ENCODE assay signal across 8 cellular contexts in the genomic region with DNA sequence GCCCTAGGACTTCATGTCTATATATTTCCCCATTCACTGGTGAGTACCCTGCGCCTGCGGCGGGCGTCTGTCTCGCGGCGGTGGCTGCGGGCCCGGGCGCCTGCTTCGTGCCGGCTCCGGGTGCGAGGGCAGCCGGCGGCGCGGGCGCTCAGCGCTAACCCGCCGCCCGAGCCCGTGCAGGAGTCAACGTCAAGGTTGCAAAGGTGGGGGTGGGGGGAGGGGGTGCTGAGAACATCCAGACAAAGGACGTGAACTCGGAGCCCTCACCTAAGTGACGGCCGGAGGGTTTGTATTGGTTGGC. TPM values are rescaled to one million over a fixed set of nuclear protein-coding genes. Genes with fewer than 3 reads are reported as not detected.
DNase-seq lines count a peak whose midpoint lies in the region; ATAC-seq, FAIRE-seq and TF ChIP-seq lines count a peak whose summit lies in the region.

No MANE protein-coding gene starts in this region.

- 1% methylated on average over 29 of the region's 29 CpGs for WGBS in ectodermal cell, 2 experiments

- H3K27me3 Mint-ChIP-seq in naive B cell: no peaks in the 10 kb centered on the region

- H3K27me3 ChIP-seq in Peyer's patch (no peaks in the 10 kb centered on the region), ectodermal cell (ENCODE audit: control insufficient read depth, insufficient read depth, low read length, poor library complexity, severe bottlenecking) (peaks cover 53% of the 10 kb centered on the region)

- H3K4me1 Mint-ChIP-seq in naive B cell: peaks cover 45 to 56% (median 51%) of the 10 kb centered on the region in 3 donors

- H3K36me3 ChIP-seq in Peyer's patch: no peaks in the 10 kb centered on the region
- no peaks in the 10 kb centered on the region for H3K36me3 ChIP-seq in ectodermal cell (ENCODE audit: control insufficient read depth, insufficient read depth, low read length)

- TF ChIP-seq CTCF in Peyer's patch (IDR thresholded peaks at IDR 0.05): no peak

- peak overlapping the region; percentile 95 to 99 (median 97) for H3K4me3 Mint-ChIP-seq in naive B cell

- no peak for FAIRE-seq in RCC 7860 (lab: Jason Lieb, UNC)

- ATAC-seq in naive B cell (ENCODE audit: low read depth in 2 of 2) (peak; percentile 29), GM21367 (IDR thresholded peaks at IDR 0.05; ENCODE audit: unreplicated experiment) (no peak)

- DNase-seq in stimulated activated CD4-positive, alpha-beta T cell treated with anti-CD3 and anti-CD28 coated beads, Interleukin-15, amount 100 ng/mL, for 48 hours (ENCODE audit: low read depth in 2 of 2): peak; percentile 49 to 63
- DNase-seq in stimulated activated CD4-positive, alpha-beta T cell treated with anti-CD3 and anti-CD28 coated beads, Interleukin-15, amount 100 ng/mL, for 24 hours: no peak
- DNase-seq in Peyer's patch (no peak), naive B cell (no peak), RCC 7860 (ENCODE audit: low spot score) (no peak), NCI-H1092 treated with DMSO at 0.1 percent for 48 hours (lab: John Stamatoyannopoulos, UW) (no peak)

- H3K4me1 ChIP-seq in Peyer's patch (peaks cover 0 to 10% (median 7%) of the 10 kb centered on the region in 4 donors), ectodermal cell (ENCODE audit: control insufficient read depth, insufficient read depth, low read length) (peaks cover 7% of the 10 kb centered on the region)

- no peaks in the 10 kb centered on the region for H3K9me3 Mint-ChIP-seq in naive B cell

- H3K4me3 ChIP-seq in Peyer's patch (peak overlapping the region; percentile 66 to 92 (median 73)), ectodermal cell (ENCODE audit: insufficient read depth, low read depth, low read length) (peak overlapping the region; percentile 47)

- peak overlapping the region; percentile 93 to 98 (median 97) for H3K27ac Mint-ChIP-seq in naive B cell

- no peaks in the 10 kb centered on the region for H3K9me3 ChIP-seq in Peyer's patch
- H3K9me3 ChIP-seq in ectodermal cell (ENCODE audit: control insufficient read depth, low read length): no peaks in the 10 kb centered on the region

- H3K27ac ChIP-seq in Peyer's patch: peak overlapping the region; percentile 89 to 100 (median 94)
- H3K27ac ChIP-seq in ectodermal cell (ENCODE audit: insufficient read depth, low read depth, low read length, poor library complexity, severe bottlenecking): no peak overlapping the region

- peaks cover 14% of the 10 kb centered on the region in 2 donors for H3K36me3 Mint-ChIP-seq in naive B cell

- no peak for TF ChIP-seq POLR2A in Peyer's patch (IDR thresholded peaks at IDR 0.05)

RNA-seq across cellular contexts. Expression of gene LBH, which starts 0.3 kb away (rescaled TPM):
- total RNA-seq in Peyer's patch: 10 to 100 TPM; 10.9 to 44.6 (median 14.8) TPM
- polyA plus RNA-seq in ectodermal cell (2013, experiment 1 of 4): 2.9 TPM
- 2.6 TPM for polyA plus RNA-seq in ectodermal cell (2013, experiment 2 of 4)
- polyA plus RNA-seq in ectodermal cell (2013, experiment 3 of 4): 5.2 TPM
- polyA plus RNA-seq in ectodermal cell (2013, experiment 4 of 4): 3.2 TPM
- 100 to 1,000 TPM; 191 to 297 (median 221) TPM for polyA plus RNA-seq in naive B cell (ENCODE audit: low read depth in 6 of 6)

Comparison
In these comparisons a context has a peak if more than half of its experiments do, and no peak if none do; other contexts are left out.
1. DNase-seq: peak in stimulated activated CD4-positive, alpha-beta T cell treated with anti-CD3 and anti-CD28 coated beads, Interleukin-15, amount 100 ng/mL, for 48 hours (2 of 2); none in stimulated activated CD4-positive, alpha-beta T cell treated with anti-CD3 and anti-CD28 coated beads, Interleukin-15, amount 100 ng/mL, for 24 hours (single experiment), Peyer's patch (0 of 3), naive B cell (single experiment), RCC 7860 (single experiment) and NCI-H1092 treated with DMSO at 0.1 percent for 48 hours (single experiment).